ENCODE assay signal across 8 cellular contexts in the genomic region with DNA sequence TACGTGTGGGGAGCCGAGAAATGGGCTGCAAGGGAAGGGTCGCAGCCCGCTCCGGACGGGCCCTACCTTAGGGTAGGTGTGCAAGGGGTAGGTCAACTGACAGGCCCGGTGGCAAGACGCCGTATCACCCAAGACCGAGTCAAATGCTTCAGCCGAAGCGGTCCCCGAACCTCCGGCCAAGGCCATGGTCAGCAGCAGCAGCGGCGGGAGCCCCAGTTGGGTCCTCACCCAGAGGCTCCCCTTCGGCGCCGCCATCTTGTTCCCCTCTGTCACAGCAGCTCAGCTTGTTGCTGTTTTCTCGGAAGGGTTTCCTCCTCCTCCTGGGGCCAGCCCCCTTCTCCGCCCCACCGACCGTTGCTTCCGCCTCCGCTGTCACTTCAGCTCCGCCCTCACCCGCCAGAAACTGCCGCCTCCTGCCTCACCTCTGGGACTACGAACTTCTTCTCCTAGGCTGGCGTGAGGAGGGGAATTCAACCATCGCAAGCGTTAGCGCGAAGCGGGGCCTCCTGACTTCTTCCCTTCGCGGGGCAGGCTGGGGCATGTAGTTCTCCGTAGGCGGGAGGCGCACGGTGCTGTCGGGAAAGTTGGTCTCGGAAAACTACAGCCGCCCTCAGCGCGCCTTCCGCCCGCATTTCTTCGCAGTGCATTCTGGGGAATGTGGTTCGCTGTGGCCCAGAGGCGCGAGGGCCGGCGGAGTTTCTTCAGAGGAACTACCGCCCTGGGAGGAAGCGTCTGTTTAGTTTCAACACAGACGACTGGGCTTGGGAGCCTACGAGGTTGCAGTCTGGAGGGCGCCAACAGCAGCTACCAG. TPM values are rescaled to one million over a fixed set of nuclear protein-coding genes. Genes with fewer than 3 reads are reported as not detected.
DNase-seq lines count a peak whose midpoint lies in the region; ATAC-seq and TF ChIP-seq lines count a peak whose summit lies in the region.

A gene (plus strand): TSS at position 675 of the 811 bp plus-strand sequence. CDS start 815 bp downstream, outside the sequence.
A gene with protein sequence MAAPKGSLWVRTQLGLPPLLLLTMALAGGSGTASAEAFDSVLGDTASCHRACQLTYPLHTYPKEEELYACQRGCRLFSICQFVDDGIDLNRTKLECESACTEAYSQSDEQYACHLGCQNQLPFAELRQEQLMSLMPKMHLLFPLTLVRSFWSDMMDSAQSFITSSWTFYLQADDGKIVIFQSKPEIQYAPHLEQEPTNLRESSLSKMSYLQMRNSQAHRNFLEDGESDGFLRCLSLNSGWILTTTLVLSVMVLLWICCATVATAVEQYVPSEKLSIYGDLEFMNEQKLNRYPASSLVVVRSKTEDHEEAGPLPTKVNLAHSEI (minus strand): TSS at position 271 of the 811 bp plus-strand sequence. CDS start 16 bp downstream, at position 255.

- H3K4me3 ChIP-seq in left lung = peak within 1 kb of the TSS; percentile 75 to 97

- H3K27ac ChIP-seq in C4-2B = peak within 1 kb of the TSS; percentile 79
- peak within 1 kb of the TSS; percentile 96 to 98 for H3K27ac ChIP-seq in left lung

- H3K27me3 ChIP-seq in left lung = no peaks in the 10 kb centered on the region

- TF ChIP-seq CTCF in C4-2B (conservative IDR thresholded peaks at IDR 0.05) = no peak
- TF ChIP-seq CTCF in left lung (IDR thresholded peaks at IDR 0.05) = no peak

- peak; percentile 99 for DNase-seq in NCI-H748 (lab: John Stamatoyannopoulos, UW; ENCODE audit: unreplicated experiment)
- DNase-seq in activated CD4-positive, alpha-beta T cell treated with anti-CD3 and anti-CD28 coated beads, Interleukin-2, amount 50 U/mL, for 1 hour = peak; percentile 95
- peak; percentile 99 for DNase-seq in dedifferentiated amniotic fluid mesenchymal stem cell (ENCODE audit: extremely low spot score)
- peak; percentile 98 to 99 for DNase-seq in left lung
- peak; percentile 88 to 92 for DNase-seq in stimulated activated CD4-positive, alpha-beta T cell treated with anti-CD3 and anti-CD28 coated beads, Interleukin-2, amount 100 ng/mL, for 48 hours

- ATAC-seq in GM19372 (IDR thresholded peaks at IDR 0.05; ENCODE audit: low read depth, unreplicated experiment) = peak; percentile 90
- ATAC-seq in HG03521 (IDR thresholded peaks at IDR 0.05; ENCODE audit: unreplicated experiment) = peak; percentile 90
- ATAC-seq in left lung = peak; percentile 95

- H3K9me3 ChIP-seq in left lung = no peaks in the 10 kb centered on the region

- peaks cover 20 to 55% of the 10 kb centered on the region in 2 donors for H3K4me1 ChIP-seq in left lung

- intact Hi-C loops in left lung (cut with DNase I) = no loop called here

- peaks cover 0 to 2% of the 10 kb centered on the region in 2 donors for H3K36me3 ChIP-seq in left lung

RNA-seq across cellular contexts. Expression of the first gene that starts in this region (rescaled TPM):
- 1 to 10 TPM; 5.2 to 5.8 TPM for total RNA-seq in left lung

RNA-seq across cellular contexts. Expression of the second gene that starts in this region (rescaled TPM):
- 100 to 1,000 TPM; 354 to 468 TPM for total RNA-seq in left lung

Comparison
In these comparisons a context has a peak if more than half of its experiments do, and no peak if none do; other contexts are left out.
1. Peak in every context shown above with its lines: DNase-seq, ATAC-seq, H3K4me3 ChIP-seq and H3K27ac ChIP-seq.